8 cellular contexts compared by ENCODE assay signal in the genomic region with DNA sequence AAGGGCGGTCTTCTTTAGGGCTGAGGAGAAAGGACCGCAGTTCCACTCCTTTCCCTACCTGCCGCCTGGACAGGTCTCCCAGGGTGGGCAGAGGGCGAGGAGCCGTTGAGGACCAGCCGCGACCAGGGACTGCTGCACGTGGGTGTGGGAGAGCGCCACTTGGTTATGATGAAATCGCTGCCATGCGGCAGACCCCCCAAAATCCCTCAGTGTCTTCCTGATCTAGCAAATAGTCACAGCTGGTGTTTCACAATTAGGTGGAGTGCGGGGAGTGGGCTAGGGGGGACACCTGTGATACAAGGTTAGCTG. TPM values are rescaled to one million over a fixed set of nuclear protein-coding genes. Genes with fewer than 3 reads are reported as not detected.
DNase-seq lines count a peak whose midpoint lies in the region; ATAC-seq and TF ChIP-seq lines count a peak whose summit lies in the region.

No MANE protein-coding gene starts in this region.

- no peak for ATAC-seq in GM19395 (IDR thresholded peaks at IDR 0.05; ENCODE audit: unreplicated experiment)

- DNase-seq in activated naive CD4-positive, alpha-beta T cell treated with anti-CD3 and anti-CD28 coated beads, Interleukin-2, amount 10 ng/mL, durations not matched to agents 7 days and 5 days, result no peak
- no peak for DNase-seq in activated naive CD4-positive, alpha-beta T cell treated with Interleukin-2 at 50 U/mL for 16 hours
- DNase-seq in mesothelial cell of epicardium (ENCODE audit: low spot score in 2 of 2, unreplicated experiment in 2 of 2), result no peak
- no peak for DNase-seq in transverse colon
- DNase-seq in middle frontal gyrus (ENCODE audit: extremely low spot score, low spot score), result no peak
- no peak for DNase-seq in H4 (ENCODE audit: low spot score)

- H3K36me3 Mint-ChIP-seq in activated naive CD4-positive, alpha-beta T cell treated with anti-CD3 and anti-CD28 coated beads, Interleukin-2, amount 10 ng/mL, durations not matched to agents 7 days and 5 days, result no peaks in the 10 kb centered on the region
- H3K36me3 Mint-ChIP-seq in brain, result no peaks in the 10 kb centered on the region
- H3K36me3 Mint-ChIP-seq in mesothelial cell of epicardium, result no peaks in the 10 kb centered on the region

- no peak overlapping the region for H3K27ac Mint-ChIP-seq in activated naive CD4-positive, alpha-beta T cell treated with anti-CD3 and anti-CD28 coated beads, Interleukin-2, amount 10 ng/mL, durations not matched to agents 7 days and 5 days
- H3K27ac Mint-ChIP-seq in brain (peak overlapping the region in 4 of 5 experiments; percentile 24 to 59 (median 42)), mesothelial cell of epicardium (peak overlapping the region; percentile 25)

- intact Hi-C loops in transverse colon (cut with DNase I; ENCODE audit: low total_unique reads), result loop anchor here (2.0 to 10.0 kb wide), 3 partner anchors 26 to 62 kb away; no protein-coding TSS in a partner anchor

- H3K4me3 ChIP-seq in transverse colon, result peak overlapping the region; percentile 40 to 69 (median 55)

- peak overlapping the region; percentile 75 for H3K4me3 Mint-ChIP-seq in activated naive CD4-positive, alpha-beta T cell treated with anti-CD3 and anti-CD28 coated beads, Interleukin-2, amount 10 ng/mL, durations not matched to agents 7 days and 5 days
- peak overlapping the region; percentile 85 to 91 (median 88) for H3K4me3 Mint-ChIP-seq in brain
- peak overlapping the region; percentile 67 for H3K4me3 Mint-ChIP-seq in mesothelial cell of epicardium

- H3K9me3 ChIP-seq in transverse colon, result no peaks in the 10 kb centered on the region

- peaks cover 0 to 18% (median 11%) of the 10 kb centered on the region in 4 donors for H3K4me1 ChIP-seq in transverse colon

- peaks cover 69% of the 10 kb centered on the region for H3K27me3 Mint-ChIP-seq in activated naive CD4-positive, alpha-beta T cell treated with anti-CD3 and anti-CD28 coated beads, Interleukin-2, amount 10 ng/mL, durations not matched to agents 7 days and 5 days
- H3K27me3 Mint-ChIP-seq in brain (peaks cover 61% of the 10 kb centered on the region), mesothelial cell of epicardium (ENCODE audit: low read depth) (peaks cover 78% of the 10 kb centered on the region)

- 26% methylated on average over 11 of the region's 12 CpGs; no CpG with 5 or more reads in 1 of the 2 donors for WGBS in transverse colon (ENCODE audit: low coverage in 1 of 2), 2 donors

- TF ChIP-seq CTCF in brain (conservative IDR thresholded peaks at IDR 0.05) (no peak), mesothelial cell of epicardium (IDR thresholded peaks at IDR 0.05; ENCODE audit: unreplicated experiment) (no peak), transverse colon (IDR thresholded peaks at IDR 0.05) (no peak)

- in situ Hi-C loops in transverse colon (cut with MboI; ENCODE audit: low pct_ligation_motif_present in 1 of 4, low pct_unique_long_range_greater_than_20kb in 1 of 4, low sequenced_read_pairs in 3 of 4), result no loop called here

- CTCF ChIA-PET in activated naive CD4-positive, alpha-beta T cell treated with anti-CD3 and anti-CD28 coated beads, Interleukin-2, amount 10 ng/mL, durations not matched to agents 7 days and 5 days (lab: Charles Lee), result interaction anchor here (2.1 kb wide), 1 partner anchor 11 kb away, joined by 5 read pairs; no protein-coding TSS in a partner anchor

- peak overlapping the region in 3 of 4 donors; percentile 69 to 73 (median 70) for H3K27ac ChIP-seq in transverse colon

- H3K36me3 ChIP-seq in transverse colon, result no peaks in the 10 kb centered on the region

- H3K9me3 Mint-ChIP-seq in activated naive CD4-positive, alpha-beta T cell treated with anti-CD3 and anti-CD28 coated beads, Interleukin-2, amount 10 ng/mL, durations not matched to agents 7 days and 5 days, result no peaks in the 10 kb centered on the region
- peaks cover 0 to 6% (median 0%) of the 10 kb centered on the region in 5 experiments for H3K9me3 Mint-ChIP-seq in brain
- no peaks in the 10 kb centered on the region for H3K9me3 Mint-ChIP-seq in mesothelial cell of epicardium

- peaks cover 42% of the 10 kb centered on the region for H3K27me3 ChIP-seq in transverse colon

- no peak for TF ChIP-seq POLR2A in transverse colon (IDR thresholded peaks at IDR 0.05)

- H3K4me1 Mint-ChIP-seq in activated naive CD4-positive, alpha-beta T cell treated with anti-CD3 and anti-CD28 coated beads, Interleukin-2, amount 10 ng/mL, durations not matched to agents 7 days and 5 days, result peaks cover 18% of the 10 kb centered on the region
- H3K4me1 Mint-ChIP-seq in brain (peaks cover 20% of the 10 kb centered on the region), mesothelial cell of epicardium (peaks cover 12% of the 10 kb centered on the region)

- no peak for TF ChIP-seq EP300 in transverse colon (IDR thresholded peaks at IDR 0.05; ENCODE audit: low read depth)

RNA-seq across cellular contexts. Expression of gene C3orf80, which starts 1.5 kb away (rescaled TPM):
- polyA plus RNA-seq in brain (ENCODE audit: insufficient read depth, low read depth, low replicate concordance), result 1.1 TPM
- not detected in 3 replicates for total RNA-seq in mesothelial cell of epicardium
- total RNA-seq in transverse colon, result 1 to 10 TPM in 3 of 4 donors, under 1 TPM in 1; 0.40 to 3.7 (median 1.8) TPM
- 0.15 TPM in 1 of 2 replicates, not detected in the other for total RNA-seq in H4 (2014; rRNA removed; shearing (Covaris generic))
